31 cellular contexts compared by ENCODE assay signal in the genomic region with DNA sequence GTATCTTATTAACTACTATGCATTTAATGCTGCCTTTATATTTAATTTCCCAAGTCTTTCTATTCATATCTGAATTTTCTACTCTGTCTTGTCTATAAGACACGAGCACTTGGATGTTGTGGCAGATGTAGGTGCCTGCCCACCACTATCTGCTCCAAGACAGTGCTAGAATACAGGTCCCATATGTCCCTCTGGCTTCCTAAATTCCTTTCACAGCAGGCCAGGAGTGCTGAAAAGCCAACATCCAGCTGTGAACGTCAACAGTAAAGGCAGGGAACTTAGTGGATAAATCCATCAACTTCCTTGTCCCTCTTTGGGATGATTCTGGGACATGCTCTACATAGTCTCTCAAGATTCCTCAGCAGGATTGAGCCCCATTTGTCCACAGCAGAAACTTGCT.
"Had no signal": no experiment of that assay in that cellular context is flagged by ENCODE, and none has a peak within 500 bp of the region (broad histone marks: within the 10 kb centered on the region; RNA-seq: fewer than 3 reads in every experiment).

No MANE protein-coding gene starts in this region.

- ATAC-seq: activated CD4-positive, CD25-positive, alpha-beta regulatory T cell treated with anti-CD3 and anti-CD28 coated beads, Interleukin-2, amount 50 U/mL, for 24 hours; effector memory CD8-positive, alpha-beta T cell; gastroesophageal sphincter; naive thymus-derived CD8-positive, alpha-beta T cell; stimulated activated naive B cell treated with anti-CD40 and anti-IgM and Interleukin-4, amounts not matched to agents 10 μg/mL and 1 μg/mL and 100 μg/mL, for 72 hours had no signal

- H3K4me3 ChIP-seq: gastroesophageal sphincter, right atrium auricular region, smooth muscle cell, stomach, thyroid gland, upper lobe of left lung, vagina had no signal

- H3K9me3 ChIP-seq: gastroesophageal sphincter, right atrium auricular region, thyroid gland, upper lobe of left lung, vagina had no signal

- H3K27me3 Mint-ChIP-seq: activated CD4-positive, alpha-beta memory T cell treated with anti-CD3 and anti-CD28 coated beads for 36 hours; activated T-cell treated with anti-CD3 and anti-CD28 coated beads, Interleukin-2, amount 50 U/mL, for 24 hours; effector memory CD8-positive, alpha-beta T cell; stimulated activated naive B cell treated with anti-CD40 and anti-IgM and Interleukin-4, amounts not matched to agents 10 μg/mL and 1 μg/mL and 100 μg/mL, for 72 hours had no signal

- H3K27ac Mint-ChIP-seq: activated CD4-positive, alpha-beta memory T cell treated with anti-CD3 and anti-CD28 coated beads for 36 hours; activated T-cell treated with anti-CD3 and anti-CD28 coated beads, Interleukin-2, amount 50 U/mL, for 24 hours; effector memory CD8-positive, alpha-beta T cell; naive thymus-derived CD8-positive, alpha-beta T cell; stimulated activated naive B cell treated with anti-CD40 and anti-IgM and Interleukin-4, amounts not matched to agents 10 μg/mL and 1 μg/mL and 100 μg/mL, for 72 hours; T-helper 1 cell treated with Interleukin-12 subunit alpha and Interleukin-12 subunit beta and Interleukin-4 antibody, amounts not matched to agents 30 μg/mL and 1 μg/mL, for 36 hours had no signal

- H3K4me1 Mint-ChIP-seq: naive thymus-derived CD8-positive, alpha-beta T cell; stimulated activated naive B cell treated with anti-CD40 and anti-IgM and Interleukin-4, amounts not matched to agents 10 μg/mL and 1 μg/mL and 100 μg/mL, for 72 hours had no signal

- H3K4me1 ChIP-seq: gastroesophageal sphincter, right atrium auricular region, stomach, thyroid gland, upper lobe of left lung, vagina had no signal

- H3K36me3 Mint-ChIP-seq: activated CD4-positive, alpha-beta memory T cell treated with anti-CD3 and anti-CD28 coated beads for 36 hours; naive thymus-derived CD8-positive, alpha-beta T cell; stimulated activated naive B cell treated with anti-CD40 and anti-IgM and Interleukin-4, amounts not matched to agents 10 μg/mL and 1 μg/mL and 100 μg/mL, for 72 hours had no signal

- DNase-seq: activated CD4-positive, alpha-beta memory T cell treated with anti-CD3 and anti-CD28 coated beads for 36 hours; activated CD4-positive, alpha-beta T cell treated with anti-CD3 and anti-CD28 coated beads for 48 hours; activated CD8-positive, alpha-beta memory T cell treated with anti-CD3 and anti-CD28 coated beads, Interleukin-2, amount 50 U/mL, for 48 hours; activated gamma-delta T cell treated with Interleukin-2 at 50 U/mL for 16 hours; activated naive CD4-positive, alpha-beta T cell treated with anti-CD3 and anti-CD28 coated beads, Interleukin-2, amount 50 U/mL, for 16 hours; activated T-cell treated with anti-CD3 and anti-CD28 coated beads, Interleukin-2, amount 50 U/mL, for 24 hours; amniotic stem cell; caudate nucleus; cortex of kidney; effector memory CD8-positive, alpha-beta T cell; head of caudate nucleus; hippocampal formation; kidney; naive thymus-derived CD8-positive, alpha-beta T cell; stimulated activated CD4-positive, alpha-beta T cell treated with anti-CD3 and anti-CD28 coated beads, Interleukin-1b, Interleukin-23, amount 100 ng/mL, for 48 hours; stimulated activated CD4-positive, alpha-beta T cell treated with anti-CD3 and anti-CD28 coated beads, Interleukin-4, amount 100 ng/mL, for 4 hours; stimulated activated naive B cell treated with anti-CD40 and anti-IgM and Interleukin-4, amounts not matched to agents 10 μg/mL and 1 μg/mL and 100 μg/mL, for 72 hours; stomach; T-helper 9 cell; thyroid gland; upper lobe of left lung had no signal

- H3K4me2 ChIP-seq: smooth muscle cell had no signal

- H3K4me3 Mint-ChIP-seq: activated CD4-positive, alpha-beta memory T cell treated with anti-CD3 and anti-CD28 coated beads for 36 hours; activated T-cell treated with anti-CD3 and anti-CD28 coated beads, Interleukin-2, amount 50 U/mL, for 24 hours; effector memory CD8-positive, alpha-beta T cell; naive thymus-derived CD8-positive, alpha-beta T cell; stimulated activated naive B cell treated with anti-CD40 and anti-IgM and Interleukin-4, amounts not matched to agents 10 μg/mL and 1 μg/mL and 100 μg/mL, for 72 hours; T-helper 1 cell treated with Interleukin-12 subunit alpha and Interleukin-12 subunit beta and Interleukin-4 antibody, amounts not matched to agents 30 μg/mL and 1 μg/mL, for 36 hours had no signal

- FAIRE-seq: astrocyte, endothelial cell of umbilical vein, kidney, TTC549 had no signal

- H3K27ac ChIP-seq: gastroesophageal sphincter, right atrium auricular region, stomach, thyroid gland, upper lobe of left lung, vagina, VCaP had no signal

- H3K36me3 ChIP-seq: gastroesophageal sphincter, right atrium auricular region, stomach, thyroid gland, upper lobe of left lung, vagina had no signal

- H3K9me3 Mint-ChIP-seq: activated CD4-positive, alpha-beta memory T cell treated with anti-CD3 and anti-CD28 coated beads for 36 hours; activated T-cell treated with anti-CD3 and anti-CD28 coated beads, Interleukin-2, amount 50 U/mL, for 24 hours; effector memory CD8-positive, alpha-beta T cell; naive thymus-derived CD8-positive, alpha-beta T cell; T-helper 1 cell treated with Interleukin-12 subunit alpha and Interleukin-12 subunit beta and Interleukin-4 antibody, amounts not matched to agents 30 μg/mL and 1 μg/mL, for 36 hours had no signal

- H3K27me3 ChIP-seq: gastroesophageal sphincter, right atrium auricular region, stomach, thyroid gland, upper lobe of left lung, vagina had no signal
